ENCODE assay signal across 9 cellular contexts in genomic region chr1:10212476-10212875, GRCh38. TPM values are rescaled to one million over a fixed set of nuclear protein-coding genes. Genes with fewer than 3 reads are reported as not detected.
DNase-seq lines count a peak whose midpoint lies in the region; ATAC-seq and TF ChIP-seq lines count a peak whose summit lies in the region.
"Had no signal": no experiment of that assay in that cellular context is flagged by ENCODE, and none has a peak within 500 bp of the region (broad histone marks: within the 10 kb centered on the region; RNA-seq: fewer than 3 reads in every experiment).

No MANE protein-coding gene starts in this region.

- H3K36me3 ChIP-seq in sigmoid colon: no peaks in the 10 kb centered on the region

- WGBS in sigmoid colon, 2 donors: 96 to 97% methylated on average over 1 of the region's 1 CpG

- no peaks in the 10 kb centered on the region for H3K27me3 ChIP-seq in sigmoid colon

- peak overlapping the region; percentile 95 for H3K27ac ChIP-seq in VCaP
- peak overlapping the region; percentile 99 to 100 (median 100) for H3K27ac ChIP-seq in sigmoid colon

- no peak overlapping the region for H3K27ac Mint-ChIP-seq in Calu3 (ENCODE audit: unreplicated experiment)

- no peak for TF ChIP-seq EP300 in sigmoid colon (IDR thresholded peaks at IDR 0.05)

- no peaks in the 10 kb centered on the region for H3K9me3 Mint-ChIP-seq in Calu3 (ENCODE audit: low read depth, unreplicated experiment)

- BruUV-seq in Calu3 (replicated peaks; lab: Mats Ljungman, UMichigan): no TSS peak

- H3K4me1 ChIP-seq in sigmoid colon: peaks cover 0 to 68% (median 59%) of the 10 kb centered on the region in 4 donors

- CTCF ChIA-PET in Calu3 (lab: Charles Lee): no interaction called here

- intact Hi-C loops in Calu3 (cut with micrococcal nuclease; ENCODE audit: unreplicated experiment): no loop called here
- intact Hi-C loops in sigmoid colon (cut with DNase I): loop anchor here (5.0 kb wide), 2 partner anchors 40 to 105 kb away; no protein-coding TSS in a partner anchor

- no peak for TF ChIP-seq POLR2A in sigmoid colon (IDR thresholded peaks at IDR 0.05)

- H3K9me3 ChIP-seq in sigmoid colon: no peaks in the 10 kb centered on the region

- H3K36me3 Mint-ChIP-seq in Calu3 (ENCODE audit: insufficient read depth, unreplicated experiment): peaks cover 22% of the 10 kb centered on the region

- H3K27me3 Mint-ChIP-seq in Calu3 (ENCODE audit: unreplicated experiment): no peaks in the 10 kb centered on the region

- no peak for TF ChIP-seq CTCF in Calu3 (IDR thresholded peaks at IDR 0.05; ENCODE audit: unreplicated experiment)
- TF ChIP-seq CTCF in VCaP (conservative IDR thresholded peaks at IDR 0.05): no peak
- no peak for TF ChIP-seq CTCF in foreskin fibroblast (IDR thresholded peaks at IDR 0.05; ENCODE audit: low read depth, low read length)
- TF ChIP-seq CTCF in sigmoid colon (IDR thresholded peaks at IDR 0.05): no peak

- ATAC-seq in GM21360 (IDR thresholded peaks at IDR 0.05; ENCODE audit: unreplicated experiment) (no peak), HG02973 (IDR thresholded peaks at IDR 0.05; ENCODE audit: unreplicated experiment) (no peak)

- no peak for DNase-seq in Calu3
- DNase-seq in foreskin fibroblast: no peak
- DNase-seq in sigmoid colon: no peak
- no peak for DNase-seq in SHP77 (lab: John Stamatoyannopoulos, UW)
- no peak for DNase-seq in mesenteric fat pad (ENCODE audit: low spot score)
- DNase-seq: NCI-H446 treated with DMSO at 0.1 percent for 48 hours had no signal

- peak overlapping the region; percentile 84 to 89 for H3K4me3 ChIP-seq in foreskin fibroblast (ENCODE audit: low read depth in 1 of 2, low read length in 2 of 2)
- peak overlapping the region in 1 of 4 donors; percentile 95 for H3K4me3 ChIP-seq in sigmoid colon

- H3K4me3 Mint-ChIP-seq in Calu3 (ENCODE audit: low read depth, unreplicated experiment): peak overlapping the region; percentile 96

- peaks cover 13% of the 10 kb centered on the region for H3K4me1 Mint-ChIP-seq in Calu3 (ENCODE audit: low read depth, unreplicated experiment)

RNA-seq across cellular contexts. Expression of gene KIF1B, which starts 2.1 kb away (rescaled TPM):
- total RNA-seq in Calu3 (2022) (17.1 and 17.8 TPM in 2 replicates), sigmoid colon (10 to 100 TPM; 46.4 to 78.4 (median 52.8) TPM), mesenteric fat pad (59.3 TPM)
- polyA plus RNA-seq in sigmoid colon: 10 to 100 TPM in 1 of 3 donors, 1 to 10 TPM in 2; 4.8 to 14.5 (median 5.1) TPM
